In the genomic region with DNA sequence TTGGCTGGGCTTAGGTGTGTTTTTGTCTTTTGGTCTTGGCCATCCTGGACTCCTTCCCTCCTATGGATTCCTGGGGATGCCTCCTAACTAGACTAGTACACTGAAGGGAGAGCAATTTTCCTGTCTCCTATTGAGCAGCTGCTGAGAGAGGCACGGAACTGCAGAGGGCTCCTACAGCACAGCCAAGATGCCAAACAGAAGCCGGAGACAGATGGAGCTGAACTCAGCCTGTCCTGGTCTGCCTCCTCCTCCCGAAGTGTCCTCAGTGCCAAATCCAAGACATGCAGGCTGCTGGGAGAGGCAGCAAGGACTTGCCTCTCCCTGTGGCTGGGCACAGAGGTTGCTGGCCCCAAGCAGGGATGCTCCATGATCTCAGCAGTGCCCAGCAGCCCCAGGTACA, we compare ENCODE assay signal across 14 cellular contexts.
DNase-seq lines count a peak whose midpoint lies in the region; ATAC-seq and TF ChIP-seq lines count a peak whose summit lies in the region.
"Had no signal": no experiment of that assay in that cellular context is flagged by ENCODE, and none has a peak within 500 bp of the region (broad histone marks: within the 10 kb centered on the region; RNA-seq: fewer than 3 reads in every experiment).

No MANE protein-coding gene starts in this region.

- DNase-seq in AG20443 (ENCODE audit: low spot score) (peak; percentile 31), NCI-H446 (lab: John Stamatoyannopoulos, UW) (peak; percentile 12 to 67), fibroblast of mammary gland (ENCODE audit: low read depth) (peak; percentile 70), osteocyte (ENCODE audit: extremely low spot score, unreplicated experiment) (no peak), NCI-H1048 (lab: John Stamatoyannopoulos, UW) (no peak), glomerular visceral epithelial cell (ENCODE audit: extremely low spot score) (no peak)
- DNase-seq: activated CD4-positive, alpha-beta T cell treated with anti-CD3 and anti-CD28 coated beads, Interleukin-2, amount 50 U/mL, for 4 hours; KBM-7; NCI-H2081 treated with DMSO at 0.1 percent for 48 hours had no signal

- H3K36me3 Mint-ChIP-seq in osteocyte (ENCODE audit: unreplicated experiment) = no peaks in the 10 kb centered on the region

- no peak overlapping the region for H3K27ac Mint-ChIP-seq in osteocyte (ENCODE audit: unreplicated experiment)

- no peaks in the 10 kb centered on the region for H3K9me3 Mint-ChIP-seq in osteocyte (ENCODE audit: unreplicated experiment)

- no peak overlapping the region for H3K4me3 Mint-ChIP-seq in osteocyte (ENCODE audit: unreplicated experiment)

- peaks cover 33% of the 10 kb centered on the region for H3K27me3 Mint-ChIP-seq in osteocyte (ENCODE audit: unreplicated experiment)

- H3K4me3 ChIP-seq in fibroblast of mammary gland (ENCODE audit: control insufficient read depth, low read depth, low read length) = no peak overlapping the region
- H3K4me3 ChIP-seq: BLaER1 treated with 17β-estradiol and CSF1 and Interleukin-3, amounts not matched to agents 10 nM and 100 nM had no signal

- peaks cover 12% of the 10 kb centered on the region for H3K4me1 Mint-ChIP-seq in osteocyte (ENCODE audit: unreplicated experiment)

- ATAC-seq in HG03280 (IDR thresholded peaks at IDR 0.05; ENCODE audit: unreplicated experiment) (no peak), GM21381 (IDR thresholded peaks at IDR 0.05; ENCODE audit: unreplicated experiment) (no peak)
- ATAC-seq: left colon, Panc1 had no signal

- peak; percentile 22 for TF ChIP-seq CTCF in fibroblast of mammary gland (conservative IDR thresholded peaks at IDR 0.05; ENCODE audit: control insufficient read depth, insufficient read depth, low read depth, low read length)
- TF ChIP-seq CTCF in osteocyte (IDR thresholded peaks at IDR 0.05) = peak; percentile 20

Comparison
In these comparisons a context has a peak if more than half of its experiments do, and no peak if none do; other contexts are left out.
1. DNase-seq: peak in AG20443 (single experiment), NCI-H446 (2 of 2) and fibroblast of mammary gland (single experiment); none in osteocyte (single experiment), NCI-H1048 (single experiment) and glomerular visceral epithelial cell (single experiment).